ENCODE assay signal across 19 cellular contexts in the genomic region with DNA sequence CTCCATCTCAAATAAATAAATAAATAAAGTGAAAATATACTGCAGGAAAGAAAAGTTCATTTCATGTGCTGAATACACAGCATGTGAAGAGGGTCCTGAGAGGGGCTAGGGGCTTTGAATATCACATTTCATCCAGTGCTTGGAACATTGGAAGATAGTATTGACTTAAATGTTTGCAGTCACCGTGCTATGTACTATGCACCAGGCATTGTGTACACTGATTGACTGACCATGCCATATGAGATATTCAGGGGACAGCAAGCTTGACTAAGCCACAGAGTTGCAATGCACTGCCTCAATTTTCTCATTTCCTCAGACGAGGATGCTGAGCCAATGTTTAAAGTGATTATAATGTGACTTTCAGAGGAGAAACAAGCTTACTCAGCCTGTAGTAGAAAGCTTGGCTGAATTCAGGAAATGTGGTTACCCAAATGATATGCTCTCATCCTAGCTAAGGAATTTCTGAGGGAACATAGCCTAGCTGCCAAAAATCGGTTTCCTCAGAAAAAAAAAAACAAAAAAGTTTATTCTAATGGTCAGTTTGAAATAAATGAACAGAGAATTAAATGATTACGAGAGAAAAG.
DNase-seq lines count a peak whose midpoint lies in the region; ATAC-seq and TF ChIP-seq lines count a peak whose summit lies in the region.
"Had no signal": no experiment of that assay in that cellular context is flagged by ENCODE, and none has a peak within 500 bp of the region (broad histone marks: within the 10 kb centered on the region; RNA-seq: fewer than 3 reads in every experiment).

No MANE protein-coding gene starts in this region.

- peak overlapping the region; percentile 40; the same call in 1 of the 2 replicates for H3K27ac Mint-ChIP-seq in GM23338
- H3K27ac Mint-ChIP-seq: CD4-positive, alpha-beta memory T cell; mesothelial cell of epicardium; natural killer cell treated with Interleukin-12 subunit alpha and Interleukin-12 subunit beta and Interleukin-15 and Interleukin-18, amount 100 ng/mL, for 72 hours; stimulated activated memory B cell treated with anti-CD40 and anti-IgM and Interleukin-4, amounts not matched to agents 10 μg/mL and 1 μg/mL and 100 μg/mL, for 72 hours had no signal

- H3K36me3 ChIP-seq in GM23338 (ENCODE audit: insufficient read depth), result no peaks in the 10 kb centered on the region
- H3K36me3 ChIP-seq: thoracic aorta had no signal

- H3K4me2 ChIP-seq in GM23338, result no peak overlapping the region

- no peaks in the 10 kb centered on the region for H3F3A ChIP-seq in GM23338 (replicated peaks; ENCODE audit: low read depth)

- no peak overlapping the region for H2AFZ ChIP-seq in GM23338
- H2AFZ ChIP-seq: parathyroid adenoma had no signal

- H3K79me2 ChIP-seq in GM23338 (replicated peaks; ENCODE audit: insufficient read depth), result no peaks in the 10 kb centered on the region
- H3K79me2 ChIP-seq: parathyroid adenoma had no signal

- H3K4me3 Mint-ChIP-seq in GM23338, result no peak overlapping the region
- H3K4me3 Mint-ChIP-seq: CD4-positive, alpha-beta memory T cell; mesothelial cell of epicardium; natural killer cell treated with Interleukin-12 subunit alpha and Interleukin-12 subunit beta and Interleukin-15 and Interleukin-18, amount 100 ng/mL, for 72 hours; stimulated activated memory B cell treated with anti-CD40 and anti-IgM and Interleukin-4, amounts not matched to agents 10 μg/mL and 1 μg/mL and 100 μg/mL, for 72 hours had no signal

- H4K20me1 ChIP-seq in GM23338 (replicated peaks; ENCODE audit: insufficient read depth), result no peaks in the 10 kb centered on the region

- peaks cover 22% of the 10 kb centered on the region for H3K4me1 ChIP-seq in GM23338 (ENCODE audit: insufficient read depth)
- H3K4me1 ChIP-seq: parathyroid adenoma had no signal

- H3K4me3 ChIP-seq in GM23338, result no peak overlapping the region
- H3K4me3 ChIP-seq: thoracic aorta had no signal

- H3K27ac ChIP-seq in GM23338 (ENCODE audit: low read depth) (no peak overlapping the region), epithelial cell of prostate (peak overlapping the region; percentile 83)
- H3K27ac ChIP-seq: parathyroid adenoma, thoracic aorta had no signal

- no peaks in the 10 kb centered on the region for H3K9me3 Mint-ChIP-seq in GM23338
- H3K9me3 Mint-ChIP-seq: mesothelial cell of epicardium; stimulated activated memory B cell treated with anti-CD40 and anti-IgM and Interleukin-4, amounts not matched to agents 10 μg/mL and 1 μg/mL and 100 μg/mL, for 72 hours had no signal

- H3K27me3 Mint-ChIP-seq in GM23338 (ENCODE audit: insufficient read depth, low read depth, poor library complexity), result no peaks in the 10 kb centered on the region
- H3K27me3 Mint-ChIP-seq: CD4-positive, alpha-beta memory T cell; natural killer cell treated with Interleukin-12 subunit alpha and Interleukin-12 subunit beta and Interleukin-15 and Interleukin-18, amount 100 ng/mL, for 72 hours; stimulated activated memory B cell treated with anti-CD40 and anti-IgM and Interleukin-4, amounts not matched to agents 10 μg/mL and 1 μg/mL and 100 μg/mL, for 72 hours had no signal

- no peaks in the 10 kb centered on the region for H3K27me3 ChIP-seq in GM23338 (ENCODE audit: insufficient read depth)

- H3K9me2 ChIP-seq in GM23338 (ENCODE audit: insufficient read depth), result no peaks in the 10 kb centered on the region

- no peak for TF ChIP-seq CTCF in GM23338 (conservative IDR thresholded peaks at IDR 0.05; ENCODE audit: low read depth in 2 of 2)

- DNase-seq in GM23338 (ENCODE audit: low spot score) (no peak), RPMI7951 (ENCODE audit: low read depth) (peak; percentile 52), epithelial cell of prostate (ENCODE audit: low read depth, low spot score) (no peak), pulmonary artery endothelial cell (ENCODE audit: low read depth, low spot score) (peak; percentile 17), NCI-H2029 treated with DMSO at 0.1 percent for 48 hours (lab: John Stamatoyannopoulos, UW) (no peak), activated gamma-delta T cell (lab: John Stamatoyannopoulos, UW) (no peak), SIG-M5 treated with dmso at 0.1 percent for 504 hours (lab: John Stamatoyannopoulos, UW; ENCODE audit: unreplicated experiment) (no peak)
- DNase-seq in stimulated activated CD4-positive, alpha-beta T cell treated with anti-CD3 and anti-CD28 coated beads, Interleukin-1b, Interleukin-23, amount 100 ng/mL, for 48 hours, result no peak
- DNase-seq: activated CD8-positive, alpha-beta memory T cell treated with anti-CD3 and anti-CD28 coated beads, Interleukin-2, amount 50 U/mL, for 48 hours; CD4-positive, alpha-beta memory T cell; erythroblast; H7; left colon; NCI-H524 treated with DMSO at 0.1 percent for 48 hours had no signal

- H3K36me3 Mint-ChIP-seq in GM23338 (ENCODE audit: low read depth), result no peaks in the 10 kb centered on the region
- H3K36me3 Mint-ChIP-seq: CD4-positive, alpha-beta memory T cell; mesothelial cell of epicardium; natural killer cell treated with Interleukin-12 subunit alpha and Interleukin-12 subunit beta and Interleukin-15 and Interleukin-18, amount 100 ng/mL, for 72 hours; stimulated activated memory B cell treated with anti-CD40 and anti-IgM and Interleukin-4, amounts not matched to agents 10 μg/mL and 1 μg/mL and 100 μg/mL, for 72 hours had no signal

- H3K4me1 Mint-ChIP-seq in GM23338, result peaks cover 35% of the 10 kb centered on the region
- H3K4me1 Mint-ChIP-seq: CD4-positive, alpha-beta memory T cell; mesothelial cell of epicardium; stimulated activated memory B cell treated with anti-CD40 and anti-IgM and Interleukin-4, amounts not matched to agents 10 μg/mL and 1 μg/mL and 100 μg/mL, for 72 hours had no signal

- no peak for ATAC-seq in GM23338
- ATAC-seq: left colon; natural killer cell treated with Interleukin-12 subunit alpha and Interleukin-12 subunit beta and Interleukin-15 and Interleukin-18, amount 100 ng/mL, for 72 hours; stimulated activated memory B cell treated with anti-CD40 and anti-IgM and Interleukin-4, amounts not matched to agents 10 μg/mL and 1 μg/mL and 100 μg/mL, for 72 hours had no signal

TF ChIP-seq in GM23338, 12 proteins besides CTCF, POLR2A, EP300 and RAD21 (continues in another document):
- TF ChIP-seq EZH2phosphoT487 (IDR thresholded peaks at IDR 0.05; ENCODE audit: unreplicated experiment), result no peak
- no peak for TF ChIP-seq NANOG (IDR thresholded peaks at IDR 0.05; ENCODE audit: borderline replicate concordance)
- no peak for TF ChIP-seq STAT1 (IDR thresholded peaks at IDR 0.05; ENCODE audit: unreplicated experiment)
- TF ChIP-seq, protein P1, sequence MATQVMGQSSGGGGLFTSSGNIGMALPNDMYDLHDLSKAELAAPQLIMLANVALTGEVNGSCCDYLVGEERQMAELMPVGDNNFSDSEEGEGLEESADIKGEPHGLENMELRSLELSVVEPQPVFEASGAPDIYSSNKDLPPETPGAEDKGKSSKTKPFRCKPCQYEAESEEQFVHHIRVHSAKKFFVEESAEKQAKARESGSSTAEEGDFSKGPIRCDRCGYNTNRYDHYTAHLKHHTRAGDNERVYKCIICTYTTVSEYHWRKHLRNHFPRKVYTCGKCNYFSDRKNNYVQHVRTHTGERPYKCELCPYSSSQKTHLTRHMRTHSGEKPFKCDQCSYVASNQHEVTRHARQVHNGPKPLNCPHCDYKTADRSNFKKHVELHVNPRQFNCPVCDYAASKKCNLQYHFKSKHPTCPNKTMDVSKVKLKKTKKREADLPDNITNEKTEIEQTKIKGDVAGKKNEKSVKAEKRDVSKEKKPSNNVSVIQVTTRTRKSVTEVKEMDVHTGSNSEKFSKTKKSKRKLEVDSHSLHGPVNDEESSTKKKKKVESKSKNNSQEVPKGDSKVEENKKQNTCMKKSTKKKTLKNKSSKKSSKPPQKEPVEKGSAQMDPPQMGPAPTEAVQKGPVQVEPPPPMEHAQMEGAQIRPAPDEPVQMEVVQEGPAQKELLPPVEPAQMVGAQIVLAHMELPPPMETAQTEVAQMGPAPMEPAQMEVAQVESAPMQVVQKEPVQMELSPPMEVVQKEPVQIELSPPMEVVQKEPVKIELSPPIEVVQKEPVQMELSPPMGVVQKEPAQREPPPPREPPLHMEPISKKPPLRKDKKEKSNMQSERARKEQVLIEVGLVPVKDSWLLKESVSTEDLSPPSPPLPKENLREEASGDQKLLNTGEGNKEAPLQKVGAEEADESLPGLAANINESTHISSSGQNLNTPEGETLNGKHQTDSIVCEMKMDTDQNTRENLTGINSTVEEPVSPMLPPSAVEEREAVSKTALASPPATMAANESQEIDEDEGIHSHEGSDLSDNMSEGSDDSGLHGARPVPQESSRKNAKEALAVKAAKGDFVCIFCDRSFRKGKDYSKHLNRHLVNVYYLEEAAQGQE (IDR thresholded peaks at IDR 0.05; ENCODE audit: unreplicated experiment), result no peak
- TF ChIP-seq POLR2AphosphoS5 (IDR thresholded peaks at IDR 0.05; ENCODE audit: low read depth), result no peak
- TF ChIP-seq EZH2 (IDR thresholded peaks at IDR 0.05; ENCODE audit: low read depth, unreplicated experiment), result no peak
- TF ChIP-seq ZNF114 (CRISPR knock-in tag; IDR thresholded peaks at IDR 0.05), result no peak

Comparison
In these comparisons a context has a peak if more than half of its experiments do, and no peak if none do; other contexts are left out.
1. DNase-seq: peak in RPMI7951 (single experiment) and pulmonary artery endothelial cell (single experiment); none in GM23338 (single experiment), epithelial cell of prostate (single experiment), NCI-H2029 treated with DMSO at 0.1 percent for 48 hours (single experiment), activated gamma-delta T cell (single experiment), SIG-M5 treated with dmso at 0.1 percent for 504 hours (single experiment) and stimulated activated CD4-positive, alpha-beta T cell treated with anti-CD3 and anti-CD28 coated beads, Interleukin-1b, Interleukin-23, amount 100 ng/mL, for 48 hours (single experiment).